ENCODE assay signal across 8 cellular contexts in genomic region chr20:39048000-39048696, GRCh38.
DNase-seq lines count a peak whose midpoint lies in the region; ATAC-seq, FAIRE-seq and TF ChIP-seq lines count a peak whose summit lies in the region.

No MANE protein-coding gene starts in this region.

- H3K27ac ChIP-seq in SU-DHL-6 (ENCODE audit: low read depth, low read length) (no peak overlapping the region), cardiac muscle cell (no peak overlapping the region), prostate gland (no peak overlapping the region)

- no peaks in the 10 kb centered on the region for H3K79me2 ChIP-seq in SU-DHL-6 (ENCODE audit: insufficient read depth, low read length)

- no peak overlapping the region for H2AFZ ChIP-seq in SU-DHL-6 (ENCODE audit: low read depth, low read length, severe bottlenecking)

- H3K27me3 ChIP-seq in MG63 (no peaks in the 10 kb centered on the region), SU-DHL-6 (ENCODE audit: low read length) (no peaks in the 10 kb centered on the region), cardiac muscle cell (no peaks in the 10 kb centered on the region), prostate gland (replicated peaks; ENCODE audit: insufficient read depth) (no peaks in the 10 kb centered on the region)

- no peak overlapping the region for H3K27ac Mint-ChIP-seq in CD14-positive monocyte
- no peak overlapping the region for H3K27ac Mint-ChIP-seq in activated naive CD8-positive, alpha-beta T cell treated with anti-CD3 and anti-CD28 coated beads for 36 hours

- peaks cover 4 to 6% (median 4%) of the 10 kb centered on the region in 3 donors for H3K27me3 Mint-ChIP-seq in CD14-positive monocyte (ENCODE audit: low read depth in 3 of 3)
- H3K27me3 Mint-ChIP-seq in activated naive CD8-positive, alpha-beta T cell treated with anti-CD3 and anti-CD28 coated beads for 36 hours = no peaks in the 10 kb centered on the region

- intact Hi-C loops in CD14-positive monocyte (cut with micrococcal nuclease) = loop anchor here in 1 of 2 donors (10.0 kb wide), 1 partner anchor 113 kb away; no protein-coding TSS in a partner anchor
- intact Hi-C loops in prostate gland (cut with DNase I) = loop anchor here (2.0 to 10.0 kb wide), 3 partner anchors 86 to 403 kb away; partner anchors contain the start of genes DHX35 and FAM83D

- no peaks in the 10 kb centered on the region for H3K9me3 ChIP-seq in MG63
- H3K9me3 ChIP-seq in SU-DHL-6 (ENCODE audit: insufficient read depth, low read length) = no peaks in the 10 kb centered on the region
- H3K9me3 ChIP-seq in cardiac muscle cell (ENCODE audit: low read depth) = no peaks in the 10 kb centered on the region
- no peaks in the 10 kb centered on the region for H3K9me3 ChIP-seq in prostate gland

- H3K4me1 ChIP-seq in cardiac muscle cell (ENCODE audit: low read depth) = no peaks in the 10 kb centered on the region
- no peaks in the 10 kb centered on the region for H3K4me1 ChIP-seq in prostate gland (replicated peaks)

- H3K36me3 ChIP-seq in MG63 (no peaks in the 10 kb centered on the region), SU-DHL-6 (ENCODE audit: low read length) (no peaks in the 10 kb centered on the region), cardiac muscle cell (no peaks in the 10 kb centered on the region), prostate gland (no peaks in the 10 kb centered on the region)

- H3K9me2 ChIP-seq in SU-DHL-6 (replicated peaks; ENCODE audit: insufficient read depth, low read length) = no peaks in the 10 kb centered on the region

- H3K4me3 ChIP-seq in MG63 (no peak overlapping the region), SU-DHL-6 (ENCODE audit: insufficient read depth, low read length, poor library complexity, severe bottlenecking) (no peak overlapping the region), cardiac muscle cell (no peak overlapping the region), prostate gland (no peak overlapping the region)

- H3K4me1 Mint-ChIP-seq in CD14-positive monocyte = peaks cover 8% of the 10 kb centered on the region
- peaks cover 6% of the 10 kb centered on the region for H3K4me1 Mint-ChIP-seq in activated naive CD8-positive, alpha-beta T cell treated with anti-CD3 and anti-CD28 coated beads for 36 hours

- H3K9ac ChIP-seq in SU-DHL-6 (ENCODE audit: low read length) = no peak overlapping the region

- H3K4me2 ChIP-seq in SU-DHL-6 (ENCODE audit: low read depth, low read length, poor library complexity, severe bottlenecking) = no peak overlapping the region

- no peak overlapping the region for H3K4me3 Mint-ChIP-seq in CD14-positive monocyte
- no peak overlapping the region for H3K4me3 Mint-ChIP-seq in activated naive CD8-positive, alpha-beta T cell treated with anti-CD3 and anti-CD28 coated beads for 36 hours

- H3K36me3 Mint-ChIP-seq in CD14-positive monocyte = peaks cover 5 to 12% of the 10 kb centered on the region in 2 donors
- peaks cover 3% of the 10 kb centered on the region for H3K36me3 Mint-ChIP-seq in activated naive CD8-positive, alpha-beta T cell treated with anti-CD3 and anti-CD28 coated beads for 36 hours

- H3K9me3 Mint-ChIP-seq in CD14-positive monocyte = no peaks in the 10 kb centered on the region
- no peaks in the 10 kb centered on the region for H3K9me3 Mint-ChIP-seq in activated naive CD8-positive, alpha-beta T cell treated with anti-CD3 and anti-CD28 coated beads for 36 hours

- TF ChIP-seq POLR2A in prostate gland (IDR thresholded peaks at IDR 0.05) = no peak

- H3F3A ChIP-seq in SU-DHL-6 (ENCODE audit: insufficient read depth) = no peaks in the 10 kb centered on the region

- TF ChIP-seq CTCF in CD14-positive monocyte (IDR thresholded peaks at IDR 0.05) (peak; percentile 91), SU-DHL-6 (IDR thresholded peaks at IDR 0.05; ENCODE audit: insufficient read depth, low read length, poor library complexity, severe bottlenecking) (peak; percentile 91), cardiac muscle cell (IDR thresholded peaks at IDR 0.05; ENCODE audit: low read depth, low read length) (peak; percentile 99), prostate gland (IDR thresholded peaks at IDR 0.05) (peak; percentile 82 to 91 (median 86))

- DNase-seq in CD14-positive monocyte (ENCODE audit: low spot score) (peak; percentile 76), MG63 (peak; percentile 68), cardiac muscle cell (ENCODE audit: low read depth in 1 of 2, low spot score in 1 of 2) (peak; percentile 85 to 86), prostate gland (ENCODE audit: low spot score) (peak; percentile 62), urothelium cell line (ENCODE audit: low spot score) (peak; percentile 89)
- DNase-seq in activated naive CD8-positive, alpha-beta T cell treated with anti-CD3 and anti-CD28 coated beads for 36 hours = peak; percentile 70

- WGBS in prostate gland = 24% methylated on average over 4 of the region's 4 CpGs

- H4K20me1 ChIP-seq in SU-DHL-6 (ENCODE audit: low read depth, low read length) = no peaks in the 10 kb centered on the region

- peak; percentile 89 for FAIRE-seq in urothelium cell line (lab: Jason Lieb, UNC)

- peak; percentile 66 for ATAC-seq in GM19372 (IDR thresholded peaks at IDR 0.05; ENCODE audit: low read depth, unreplicated experiment)
